Comparison of ENCODE assay signal across 1 cellular context in genomic region chr13:39039033-39039432, GRCh38.
TF ChIP-seq lines count a peak whose summit lies in the region.

No MANE protein-coding gene starts in this region.

TF ChIP-seq in WTC11, 78 proteins besides CTCF, POLR2A, EP300 and RAD21 (continued from another document):
- TF ChIP-seq ZNF425 (CRISPR knock-in tag; conservative IDR thresholded peaks at IDR 0.05) (no peak), IRF2 (CRISPR knock-in tag; IDR thresholded peaks at IDR 0.05; ENCODE audit: borderline replicate concordance, low read depth) (no peak), ZNF219 (CRISPR knock-in tag; IDR thresholded peaks at IDR 0.05; ENCODE audit: borderline replicate concordance) (no peak), JUN (CRISPR knock-in tag; IDR thresholded peaks at IDR 0.05) (no peak), ZNF423 (CRISPR knock-in tag; IDR thresholded peaks at IDR 0.05) (no peak), ATF3 (CRISPR knock-in tag; conservative IDR thresholded peaks at IDR 0.05) (no peak), CREM (CRISPR knock-in tag; IDR thresholded peaks at IDR 0.05) (no peak), OVOL2 (CRISPR knock-in tag; IDR thresholded peaks at IDR 0.05; ENCODE audit: borderline replicate concordance) (no peak)
TF ChIP-seq in WTC11: peak in this region for 0.
